Comparison of ENCODE assay signal across 12 cellular contexts in genomic region chr3:197958346-197958745, GRCh38. TPM values are rescaled to one million over a fixed set of nuclear protein-coding genes. Genes with fewer than 3 reads are reported as not detected.
DNase-seq lines count a peak whose midpoint lies in the region; ATAC-seq and TF ChIP-seq lines count a peak whose summit lies in the region.
"Had no signal": no experiment of that assay in that cellular context is flagged by ENCODE, and none has a peak within 500 bp of the region (broad histone marks: within the 10 kb centered on the region; RNA-seq: fewer than 3 reads in every experiment).

No MANE protein-coding gene starts in this region.

- H2AFZ ChIP-seq in PC-9: no peak overlapping the region

- peaks cover 33% of the 10 kb centered on the region for H3K36me3 ChIP-seq in PC-9 (ENCODE audit: low read depth)
- peaks cover 30 to 44% (median 38%) of the 10 kb centered on the region in 4 donors for H3K36me3 ChIP-seq in esophagus muscularis mucosa

- TF ChIP-seq CTCF in PC-9 (conservative IDR thresholded peaks at IDR 0.05) (no peak), esophagus muscularis mucosa (IDR thresholded peaks at IDR 0.05) (no peak)

- peaks cover 69% of the 10 kb centered on the region for H3K4me1 Mint-ChIP-seq in activated T-cell treated with anti-CD3 and anti-CD28 coated beads, Interleukin-2, amount 50 U/mL, for 4 hours (ENCODE audit: low read depth)
- peaks cover 83% of the 10 kb centered on the region for H3K4me1 Mint-ChIP-seq in stimulated activated naive CD8-positive, alpha-beta T cell treated with anti-CD3 and anti-CD28 coated beads, Interleukin-15, amount 100 ng/mL, for 72 hours

- no peaks in the 10 kb centered on the region for H3K9me2 ChIP-seq in PC-9 (ENCODE audit: insufficient read depth)

- CTCF ChIA-PET in PC-9 (lab: Charles Lee): no interaction called here

- H3K9me3 ChIP-seq in PC-9 (ENCODE audit: insufficient read depth, low read depth): no peaks in the 10 kb centered on the region
- no peaks in the 10 kb centered on the region for H3K9me3 ChIP-seq in esophagus muscularis mucosa
- H3K9me3 ChIP-seq: BLaER1 had no signal

- no peaks in the 10 kb centered on the region for H3K27me3 ChIP-seq in PC-9 (ENCODE audit: insufficient read depth, low read depth)
- H3K27me3 ChIP-seq in esophagus muscularis mucosa: no peaks in the 10 kb centered on the region
- H3K27me3 ChIP-seq: BLaER1 had no signal

- no peak overlapping the region for H3K4me3 ChIP-seq in PC-9
- H3K4me3 ChIP-seq in esophagus muscularis mucosa: no peak overlapping the region
- H3K4me3 ChIP-seq: BLaER1 had no signal

- no peak for TF ChIP-seq EP300 in esophagus muscularis mucosa (IDR thresholded peaks at IDR 0.05)

- 95% methylated on average over 4 of the region's 4 CpGs for WGBS in esophagus muscularis mucosa

- H3K79me2 ChIP-seq in PC-9 (ENCODE audit: low read depth): peaks cover 42% of the 10 kb centered on the region

- H3K27ac Mint-ChIP-seq in stimulated activated naive CD8-positive, alpha-beta T cell treated with anti-CD3 and anti-CD28 coated beads, Interleukin-15, amount 100 ng/mL, for 72 hours: no peak overlapping the region

- H3F3A ChIP-seq in PC-9 (ENCODE audit: insufficient read depth, low read depth): peaks cover 72% of the 10 kb centered on the region

- no peak for DNase-seq in activated T-cell treated with anti-CD3 and anti-CD28 coated beads, Interleukin-2, amount 50 U/mL, for 4 hours
- DNase-seq in activated T-cell treated with anti-CD3 and anti-CD28 coated beads for 4 hours: no peak
- DNase-seq in PC-9: peak in 1 of 2 experiments; percentile 33
- DNase-seq in esophagus muscularis mucosa (ENCODE audit: extremely low spot score): no peak
- DNase-seq in stimulated activated naive CD8-positive, alpha-beta T cell treated with anti-CD3 and anti-CD28 coated beads, Interleukin-15, amount 100 ng/mL, for 72 hours: no peak
- DNase-seq in EL: no peak
- DNase-seq: activated effector memory CD4-positive, alpha-beta T cell treated with anti-CD3 and anti-CD28 coated beads, Interleukin-2, amount 50 U/mL, for 16 hours; head of caudate nucleus; NCI-H2171 treated with DMSO at 0.1 percent for 48 hours had no signal

- no peaks in the 10 kb centered on the region for H3K9me3 Mint-ChIP-seq in activated T-cell treated with anti-CD3 and anti-CD28 coated beads, Interleukin-2, amount 50 U/mL, for 4 hours
- H3K9me3 Mint-ChIP-seq in stimulated activated naive CD8-positive, alpha-beta T cell treated with anti-CD3 and anti-CD28 coated beads, Interleukin-15, amount 100 ng/mL, for 72 hours: no peaks in the 10 kb centered on the region

- H3K4me1 ChIP-seq in PC-9 (replicated peaks; ENCODE audit: insufficient read depth) (peaks cover 65% of the 10 kb centered on the region), esophagus muscularis mucosa (peaks cover 38 to 49% (median 42%) of the 10 kb centered on the region in 4 donors)

- H3K4me3 Mint-ChIP-seq in activated T-cell treated with anti-CD3 and anti-CD28 coated beads, Interleukin-2, amount 50 U/mL, for 4 hours: peak overlapping the region; percentile 24
- peak overlapping the region; percentile 42 to 96 for H3K4me3 Mint-ChIP-seq in stimulated activated naive CD8-positive, alpha-beta T cell treated with anti-CD3 and anti-CD28 coated beads, Interleukin-15, amount 100 ng/mL, for 72 hours

- H3K27ac ChIP-seq in PC-9 (peak overlapping the region; percentile 55; the same call in 1 of the 2 replicates), esophagus muscularis mucosa (replicated peaks in 1 of 4) (peak overlapping the region in 3 of 4 donors; percentile 2 to 88 (median 84))
- H3K27ac ChIP-seq: BLaER1 had no signal

- peaks cover 38% of the 10 kb centered on the region for H3K36me3 Mint-ChIP-seq in activated T-cell treated with anti-CD3 and anti-CD28 coated beads, Interleukin-2, amount 50 U/mL, for 4 hours (ENCODE audit: insufficient read depth)

- BruUV-seq in PC-9 (replicated peaks; lab: Mats Ljungman, UMichigan): no TSS peak

- no peaks in the 10 kb centered on the region for H3K27me3 Mint-ChIP-seq in activated T-cell treated with anti-CD3 and anti-CD28 coated beads, Interleukin-2, amount 50 U/mL, for 4 hours (ENCODE audit: low read depth)
- no peaks in the 10 kb centered on the region for H3K27me3 Mint-ChIP-seq in stimulated activated naive CD8-positive, alpha-beta T cell treated with anti-CD3 and anti-CD28 coated beads, Interleukin-15, amount 100 ng/mL, for 72 hours

- ATAC-seq in activated T-cell treated with anti-CD3 and anti-CD28 coated beads, Interleukin-2, amount 50 U/mL, for 4 hours: no peak
- no peak for ATAC-seq in stimulated activated naive CD8-positive, alpha-beta T cell treated with anti-CD3 and anti-CD28 coated beads, Interleukin-15, amount 100 ng/mL, for 72 hours
- ATAC-seq in GM19328 (IDR thresholded peaks at IDR 0.05; ENCODE audit: unreplicated experiment): no peak
- ATAC-seq in GM18498 (IDR thresholded peaks at IDR 0.05; ENCODE audit: unreplicated experiment): no peak

- no peak for TF ChIP-seq POLR2A in esophagus muscularis mucosa (IDR thresholded peaks at IDR 0.05; ENCODE audit: low read depth)

- H3K4me2 ChIP-seq in PC-9: no peak overlapping the region

- peaks cover 38% of the 10 kb centered on the region for H4K20me1 ChIP-seq in PC-9 (ENCODE audit: insufficient read depth)

- intact Hi-C loops in PC-9 (cut with micrococcal nuclease; ENCODE audit: unreplicated experiment) (loop anchor here (5.0 kb wide), 1 partner anchor 114 kb away; no protein-coding TSS in a partner anchor), esophagus muscularis mucosa (cut with DNase I) (no loop called here)

- POLR2A ChIA-PET in PC-9 (lab: Charles Lee; ENCODE audit: unreplicated experiment): interaction anchor here (0.7 kb wide), 2 partner anchors 21 to 113 kb away, joined by 4 to 6 read pairs; no protein-coding TSS in a partner anchor

RNA-seq across cellular contexts. Expression of gene LMLN, which starts 1.7 kb away (rescaled TPM):
- total RNA-seq in activated T-cell treated with anti-CD3 and anti-CD28 coated beads, Interleukin-2, amount 50 U/mL, for 4 hours: 1 to 10 TPM; 3.8 to 5.4 (median 4.1) TPM
- total RNA-seq in PC-9 (2021) (19.8 and 21.1 TPM in 2 replicates), esophagus muscularis mucosa (1 to 10 TPM; 4.1 to 5.5 (median 4.6) TPM)

RNA-seq across cellular contexts. Expression of gene RPL35A, which starts 8.4 kb away (rescaled TPM):
- total RNA-seq in activated T-cell treated with anti-CD3 and anti-CD28 coated beads, Interleukin-2, amount 50 U/mL, for 4 hours: 1,000 to 10,000 TPM; 1,441 to 1,606 (median 1,571) TPM
- total RNA-seq in PC-9 (2021): 1,816 and 1,880 TPM in 2 replicates
- total RNA-seq in esophagus muscularis mucosa: 100 to 1,000 TPM; 527 to 724 (median 570) TPM
